In the genomic region with DNA sequence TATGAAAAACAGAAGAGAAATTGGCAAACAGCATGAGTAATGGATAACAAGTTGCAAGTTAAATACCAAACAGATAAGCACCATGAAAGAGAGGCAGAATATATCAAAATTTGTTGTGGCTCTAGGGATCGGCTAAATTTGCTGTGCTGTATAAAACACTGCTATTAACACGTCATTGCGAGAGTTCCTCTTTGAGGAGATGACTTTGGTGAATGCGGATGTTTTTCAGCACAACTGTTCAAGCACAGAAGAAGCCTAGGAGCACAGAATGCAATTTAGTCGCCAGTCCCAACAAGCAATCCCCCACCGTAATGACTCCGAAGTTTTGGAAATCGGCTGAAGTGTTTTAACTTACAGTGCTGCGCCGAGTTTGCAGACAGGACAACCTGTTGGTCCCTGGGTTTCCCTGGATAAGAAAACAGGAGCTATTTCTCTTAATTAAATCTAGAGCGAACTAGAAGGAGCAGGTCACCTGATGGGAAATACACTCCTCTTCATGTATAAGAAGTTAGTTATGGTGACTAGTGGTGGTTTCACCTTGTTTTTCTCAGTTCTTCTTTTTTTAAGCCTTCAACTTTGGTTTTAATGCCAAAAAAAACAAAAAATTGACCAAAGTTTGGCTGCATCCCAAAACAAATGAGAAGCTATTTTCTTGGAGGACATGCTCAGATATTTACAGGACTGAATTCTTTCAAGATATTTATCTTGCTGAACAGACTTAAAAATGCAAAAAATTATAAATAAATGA, we compare ENCODE assay signal across 32 cellular contexts.
DNase-seq lines count a peak whose midpoint lies in the region; ATAC-seq and TF ChIP-seq lines count a peak whose summit lies in the region.
"Had no signal": no experiment of that assay in that cellular context is flagged by ENCODE, and none has a peak within 500 bp of the region (broad histone marks: within the 10 kb centered on the region; RNA-seq: fewer than 3 reads in every experiment).

No MANE protein-coding gene starts in this region.

- peaks cover 39% of the 10 kb centered on the region for H3K4me1 Mint-ChIP-seq in mesothelial cell of epicardium
- no peaks in the 10 kb centered on the region for H3K4me1 Mint-ChIP-seq in CD4-positive, alpha-beta memory T cell
- H3K4me1 Mint-ChIP-seq: GM23338, T-helper 17 cell had no signal

- H2AFZ ChIP-seq in MM.1S (ENCODE audit: low read length): no peak overlapping the region
- H2AFZ ChIP-seq: GM23338 had no signal

- peaks cover 31% of the 10 kb centered on the region for H3K27me3 Mint-ChIP-seq in mesothelial cell of epicardium (ENCODE audit: low read depth)
- H3K27me3 Mint-ChIP-seq in CD4-positive, alpha-beta memory T cell: peaks cover 0 to 1% of the 10 kb centered on the region in 2 donors

- DNase-seq in MM.1S: no peak
- peak; percentile 12 for DNase-seq in coronary artery (ENCODE audit: low spot score)
- DNase-seq in mesothelial cell of epicardium (ENCODE audit: low spot score in 2 of 2, unreplicated experiment in 2 of 2): no peak
- no peak for DNase-seq in SK-N-DZ (ENCODE audit: low spot score)
- DNase-seq in CD4-positive, alpha-beta memory T cell: no peak
- DNase-seq: activated CD8-positive, alpha-beta T cell treated with anti-CD3 and anti-CD28 coated beads, Interleukin-2, amount 10 ng/mL, durations not matched to agents 7 days and 5 days; anterior cingulate cortex; DMS79; GF-D8; heart left ventricle; HFFc6; Kasumi-1; lower lobe of right lung; NCI-H1105; NCI-H1930; NCI-H69; nephron progenitor cell; posterior cingulate gyrus; right cardiac atrium; SK-N-SH; stimulated activated CD4-positive, alpha-beta T cell treated with anti-CD3 and anti-CD28 coated beads, Interleukin-2, amount 100 ng/mL, for 48 hours; substantia nigra; T-helper 17 cell; upper lobe of right lung had no signal

- H4K20me1 ChIP-seq in MM.1S (ENCODE audit: insufficient read depth, low read length): no peaks in the 10 kb centered on the region
- H4K20me1 ChIP-seq: BLaER1 had no signal

- CTCF ChIA-PET in CD4-positive, alpha-beta memory T cell (lab: Charles Lee; ENCODE audit: partially characterized antibody): no interaction called here

- no peaks in the 10 kb centered on the region for H3K27me3 ChIP-seq in MM.1S (replicated peaks; ENCODE audit: insufficient read depth, low read length)
- H3K27me3 ChIP-seq in CD4-positive, alpha-beta memory T cell (ENCODE audit: insufficient read depth, low read length): no peaks in the 10 kb centered on the region
- H3K27me3 ChIP-seq: BLaER1, upper lobe of right lung had no signal

- H3K4me3 ChIP-seq in MM.1S (ENCODE audit: low read length) (no peak overlapping the region), coronary artery (no peak overlapping the region)
- no peak overlapping the region for H3K4me3 ChIP-seq in CD4-positive, alpha-beta memory T cell (ENCODE audit: low read length in 2 of 2)
- H3K4me3 ChIP-seq: BLaER1, GM23338, heart left ventricle, lower lobe of right lung, upper lobe of right lung had no signal

- peaks cover 7% of the 10 kb centered on the region for H3K9me3 Mint-ChIP-seq in mesothelial cell of epicardium
- H3K9me3 Mint-ChIP-seq in CD4-positive, alpha-beta memory T cell: peaks cover 0 to 6% (median 0%) of the 10 kb centered on the region in 8 donors
- H3K9me3 Mint-ChIP-seq: nephron progenitor cell had no signal

- no peaks in the 10 kb centered on the region for H3K36me3 Mint-ChIP-seq in mesothelial cell of epicardium
- no peaks in the 10 kb centered on the region for H3K36me3 Mint-ChIP-seq in CD4-positive, alpha-beta memory T cell
- H3K36me3 Mint-ChIP-seq: activated naive CD8-positive, alpha-beta T cell had no signal

- no peaks in the 10 kb centered on the region for H3F3A ChIP-seq in MM.1S (ENCODE audit: insufficient read depth, low read length)

- H3K27ac ChIP-seq in MM.1S (ENCODE audit: low read length): peak overlapping the region; percentile 14; the same call in 1 of the 2 replicates
- H3K27ac ChIP-seq in coronary artery: no peak overlapping the region
- no peak overlapping the region for H3K27ac ChIP-seq in CD4-positive, alpha-beta memory T cell (ENCODE audit: low read depth, low read length)
- H3K27ac ChIP-seq: BLaER1, epithelial cell of prostate, heart left ventricle, lower lobe of right lung, upper lobe of right lung had no signal

- TF ChIP-seq CTCF in MM.1S (IDR thresholded peaks at IDR 0.05; ENCODE audit: low read length) (no peak), coronary artery (IDR thresholded peaks at IDR 0.05) (no peak), mesothelial cell of epicardium (IDR thresholded peaks at IDR 0.05; ENCODE audit: unreplicated experiment) (no peak)

- H3K79me2 ChIP-seq in MM.1S (ENCODE audit: low read length): no peaks in the 10 kb centered on the region

- H3K27ac Mint-ChIP-seq in mesothelial cell of epicardium: peak overlapping the region; percentile 80
- H3K27ac Mint-ChIP-seq in CD4-positive, alpha-beta memory T cell: no peak overlapping the region
- H3K27ac Mint-ChIP-seq: activated CD8-positive, alpha-beta T cell treated with anti-CD3 and anti-CD28 coated beads, Interleukin-2, amount 10 ng/mL, durations not matched to agents 7 days and 5 days; activated naive CD8-positive, alpha-beta T cell; GM23338; HFFc6; nephron progenitor cell; T-helper 17 cell had no signal

- no peaks in the 10 kb centered on the region for H3K9me2 ChIP-seq in MM.1S (replicated peaks; ENCODE audit: insufficient read depth, low read length)
- H3K9me2 ChIP-seq: SK-N-SH had no signal

- H3K4me1 ChIP-seq in MM.1S (ENCODE audit: low read length): no peaks in the 10 kb centered on the region
- no peaks in the 10 kb centered on the region for H3K4me1 ChIP-seq in CD4-positive, alpha-beta memory T cell (ENCODE audit: insufficient read depth, low read length)

- no peaks in the 10 kb centered on the region for H3K9me3 ChIP-seq in MM.1S (replicated peaks; ENCODE audit: insufficient read depth, low read length)
- no peaks in the 10 kb centered on the region for H3K9me3 ChIP-seq in CD4-positive, alpha-beta memory T cell (ENCODE audit: control insufficient read depth in 1 of 2, low read length in 2 of 2)
- H3K9me3 ChIP-seq: BLaER1, heart left ventricle, lower lobe of right lung, SK-N-SH, upper lobe of right lung had no signal

- peak overlapping the region; percentile 9 for H3K4me3 Mint-ChIP-seq in mesothelial cell of epicardium
- no peak overlapping the region for H3K4me3 Mint-ChIP-seq in CD4-positive, alpha-beta memory T cell
- H3K4me3 Mint-ChIP-seq: activated CD8-positive, alpha-beta T cell treated with anti-CD3 and anti-CD28 coated beads, Interleukin-2, amount 10 ng/mL, durations not matched to agents 7 days and 5 days; activated naive CD8-positive, alpha-beta T cell; GM23338; HFFc6; nephron progenitor cell; T-helper 17 cell had no signal

- ATAC-seq in GM18868 (IDR thresholded peaks at IDR 0.05; ENCODE audit: unreplicated experiment): peak; percentile 70
- ATAC-seq in GM18909 (IDR thresholded peaks at IDR 0.05; ENCODE audit: poor library complexity, unreplicated experiment): no peak
- no peak for ATAC-seq in HG02798 (IDR thresholded peaks at IDR 0.05; ENCODE audit: poor library complexity, unreplicated experiment)
- ATAC-seq: activated CD8-positive, alpha-beta T cell treated with anti-CD3 and anti-CD28 coated beads, Interleukin-2, amount 10 ng/mL, durations not matched to agents 7 days and 5 days; GM23338; heart left ventricle; HepG2; right cardiac atrium; T-helper 17 cell; upper lobe of right lung had no signal

- POLR2A ChIA-PET in CD4-positive, alpha-beta memory T cell (lab: Charles Lee; ENCODE audit: partially characterized antibody): no interaction called here

- H3K36me3 ChIP-seq in MM.1S (replicated peaks; ENCODE audit: insufficient read depth, low read length): no peaks in the 10 kb centered on the region
- H3K36me3 ChIP-seq in CD4-positive, alpha-beta memory T cell (ENCODE audit: insufficient read depth, low read length): no peaks in the 10 kb centered on the region
- H3K36me3 ChIP-seq: BLaER1, heart left ventricle, lower lobe of right lung, upper lobe of right lung had no signal

- no peak overlapping the region for H3K4me2 ChIP-seq in MM.1S (ENCODE audit: low read depth, low read length)
- H3K4me2 ChIP-seq: BLaER1, GM23338, SK-N-SH had no signal

- no peak overlapping the region for H3K9ac ChIP-seq in MM.1S (ENCODE audit: low read length)
- H3K9ac ChIP-seq: BLaER1, SK-N-SH had no signal

- intact Hi-C loops in CD4-positive, alpha-beta memory T cell (cut with micrococcal nuclease): no loop called here
